ENCODE assay signal across 21 cellular contexts in genomic region chr6:167474725-167475124, GRCh38.
"Had no signal": no experiment of that assay in that cellular context is flagged by ENCODE, and none has a peak within 500 bp of the region (broad histone marks: within the 10 kb centered on the region; RNA-seq: fewer than 3 reads in every experiment).

No MANE protein-coding gene starts in this region.

- H3K36me3 Mint-ChIP-seq: mesothelial cell of epicardium; naive thymus-derived CD8-positive, alpha-beta T cell had no signal

- H3K9me3 ChIP-seq: breast epithelium, heart right ventricle, ovary, prostate gland, thyroid gland had no signal

- H3K27ac ChIP-seq: breast epithelium, epithelial cell of prostate, heart right ventricle, ovary, prostate gland, thyroid gland had no signal

- H3K4me1 ChIP-seq: breast epithelium, thyroid gland had no signal

- H3K4me3 Mint-ChIP-seq: activated B cell treated with CpG ODN at 0.5 μM for 24 hours; activated CD4-positive, alpha-beta T cell treated with anti-CD3 and anti-CD28 coated beads for 36 hours; mesothelial cell of epicardium; naive thymus-derived CD8-positive, alpha-beta T cell; T-helper 1 cell treated with Interleukin-12 subunit alpha and Interleukin-12 subunit beta and Interleukin-4 antibody, amounts not matched to agents 30 μg/mL and 1 μg/mL, for 36 hours had no signal

- ATAC-seq: activated CD4-positive, alpha-beta T cell treated with anti-CD3 and anti-CD28 coated beads for 36 hours; heart right ventricle; naive thymus-derived CD8-positive, alpha-beta T cell had no signal

- H3K27ac Mint-ChIP-seq: activated B cell treated with CpG ODN at 0.5 μM for 24 hours; activated CD4-positive, alpha-beta T cell treated with anti-CD3 and anti-CD28 coated beads for 36 hours; mesothelial cell of epicardium; naive thymus-derived CD8-positive, alpha-beta T cell; T-helper 1 cell treated with Interleukin-12 subunit alpha and Interleukin-12 subunit beta and Interleukin-4 antibody, amounts not matched to agents 30 μg/mL and 1 μg/mL, for 36 hours had no signal

- H3K4me1 Mint-ChIP-seq: activated CD4-positive, alpha-beta T cell treated with anti-CD3 and anti-CD28 coated beads for 36 hours; naive thymus-derived CD8-positive, alpha-beta T cell had no signal

- H3K27me3 Mint-ChIP-seq: activated B cell treated with CpG ODN at 0.5 μM for 24 hours had no signal

- H3K9me3 Mint-ChIP-seq: activated B cell treated with CpG ODN at 0.5 μM for 24 hours; mesothelial cell of epicardium; naive thymus-derived CD8-positive, alpha-beta T cell; T-helper 1 cell treated with Interleukin-12 subunit alpha and Interleukin-12 subunit beta and Interleukin-4 antibody, amounts not matched to agents 30 μg/mL and 1 μg/mL, for 36 hours had no signal

- DNase-seq: activated B cell treated with CpG ODN at 0.5 μM for 24 hours; activated CD4-positive, alpha-beta T cell treated with anti-CD3 and anti-CD28 coated beads for 36 hours; activated CD4-positive, alpha-beta T cell treated with anti-CD3 and anti-CD28 coated beads, Interleukin-2, amount 50 U/mL, for 4 hours; activated gamma-delta T cell; activated naive CD4-positive, alpha-beta T cell treated with anti-CD3 and anti-CD28 coated beads, Interleukin-2, amount 50 U/mL, for 16 hours; activated T-cell treated with anti-CD3 and anti-CD28 coated beads, Interleukin-2, amount 50 U/mL, for 48 hours; cortex of kidney; foreskin fibroblast; heart right ventricle; naive thymus-derived CD8-positive, alpha-beta T cell; ovary; stimulated activated CD4-positive, alpha-beta T cell treated with anti-CD3 and anti-CD28 coated beads, Interleukin-4, amount 100 ng/mL, for 24 hours; stimulated activated naive CD4-positive, alpha-beta T cell treated with Interleukin-2 at 50 U/mL for 16 hours; T1000; thyroid gland had no signal

- H3K36me3 ChIP-seq: breast epithelium, heart right ventricle, ovary, prostate gland, thyroid gland had no signal

- H3K27me3 ChIP-seq: breast epithelium, ovary, thyroid gland had no signal

- H3K4me3 ChIP-seq: breast epithelium, heart right ventricle, lung, ovary, prostate gland, thyroid gland had no signal
